Comparison of ENCODE assay signal across 8 cellular contexts in genomic region chr19:14089662-14090508, GRCh38. TPM values are rescaled to one million over a fixed set of nuclear protein-coding genes. Genes with fewer than 3 reads are reported as not detected.
DNase-seq lines count a peak whose midpoint lies in the region; ATAC-seq, FAIRE-seq and TF ChIP-seq lines count a peak whose summit lies in the region.

No MANE protein-coding gene starts in this region.

- H3K27me3 Mint-ChIP-seq in IgD-negative memory B cell (no peaks in the 10 kb centered on the region), activated B cell treated with CpG ODN at 0.5 μM for 24 hours (no peaks in the 10 kb centered on the region)

- H4K20me1 ChIP-seq in HepG2 (ENCODE audit: insufficient read depth, low read length) = no peaks in the 10 kb centered on the region

- no peak overlapping the region for H2AFZ ChIP-seq in HepG2 (ENCODE audit: low read length)

- H3K9ac ChIP-seq in HepG2 (ENCODE audit: insufficient read depth, low read depth, low read length) = peak overlapping the region; percentile 62

- no peak for TF ChIP-seq POLR2A in HepG2 (IDR thresholded peaks at IDR 0.05; ENCODE audit: insufficient read depth in 1 of 2, low read depth in 2 of 2, low read length in 2 of 2)

- FAIRE-seq in HepG2 (lab: Jason Lieb, UNC) = no peak

- H3K27ac Mint-ChIP-seq in IgD-negative memory B cell (peak overlapping the region; percentile 95 to 97 (median 96)), activated B cell treated with CpG ODN at 0.5 μM for 24 hours (peak overlapping the region; percentile 77)
- H3K27ac Mint-ChIP-seq in stimulated activated effector memory CD8-positive, alpha-beta T cell treated with anti-CD3 and anti-CD28 coated beads, Interleukin-12 subunit alpha, Interleukin-12 subunit beta, amount 100 ng/mL, for 72 hours = peak overlapping the region; percentile 23

- TF ChIP-seq RAD21 in HepG2 (CRISPR knock-in tag; IDR thresholded peaks at IDR 0.05) = peak; percentile 11; the same call in 1 of the 2 replicates

- H3K4me2 ChIP-seq in HepG2 (ENCODE audit: low read depth, low read length) = peak overlapping the region; percentile 67

- no peaks in the 10 kb centered on the region for H3K27me3 ChIP-seq in HepG2 (ENCODE audit: control insufficient read depth in 1 of 2, insufficient read depth in 2 of 2, low read length in 2 of 2)

- no peak for TF ChIP-seq EP300 in HepG2 (IDR thresholded peaks at IDR 0.05; ENCODE audit: low read depth in 2 of 2, low read length in 2 of 2)
- no peak for TF ChIP-seq EP300 in HepG2 (CRISPR knock-in tag; IDR thresholded peaks at IDR 0.05; ENCODE audit: borderline replicate concordance)

- peaks cover 4% of the 10 kb centered on the region for H3K79me2 ChIP-seq in HepG2 (ENCODE audit: insufficient read depth, low read length)

- CTCF ChIA-PET in activated B cell treated with CpG ODN at 0.5 μM for 24 hours (lab: Charles Lee) = interaction anchor here (1.5 kb wide), 1 partner anchor 25 kb away, joined by 6 read pairs; no protein-coding TSS in a partner anchor
- CTCF ChIA-PET in HepG2 (lab: Yijun Ruan, JAX; ENCODE audit: low intra/inter-chr PET ratio, low total read pairs) = interaction anchor here (0.7 to 1.7 kb wide), 5 partner anchors 15 to 210 kb away, joined by 3 to 5 read pairs (median 4); no protein-coding TSS in a partner anchor

- H3K4me1 ChIP-seq in HepG2 (ENCODE audit: insufficient read depth, low read length) = peaks cover 31% of the 10 kb centered on the region

- ATAC-seq in activated B cell treated with CpG ODN at 0.5 μM for 24 hours (ENCODE audit: low read depth) = peak; percentile 9
- ATAC-seq in HepG2 = peak; percentile 8
- peak; percentile 38 for ATAC-seq in stimulated activated effector memory CD8-positive, alpha-beta T cell treated with anti-CD3 and anti-CD28 coated beads, Interleukin-12 subunit alpha, Interleukin-12 subunit beta, amount 100 ng/mL, for 72 hours
- no peak for ATAC-seq in HG03025 (IDR thresholded peaks at IDR 0.05; ENCODE audit: low FRiP score, unreplicated experiment)

- POLR2A ChIA-PET in activated B cell treated with CpG ODN at 0.5 μM for 24 hours (lab: Charles Lee) (interaction anchor here (1.0 kb wide), 3 partner anchors 8 to 47 kb away, joined by 4 to 7 read pairs (median 5); partner anchors contain the start of genes ASF1B and PRKACA), HepG2 (lab: Yijun Ruan, JAX) (interaction anchor here (1.0 kb wide), 1 partner anchor 9 kb away, joined by 4 read pairs; no protein-coding TSS in a partner anchor)

- H3K4me3 Mint-ChIP-seq in IgD-negative memory B cell (peak overlapping the region; percentile 86 to 93 (median 92)), activated B cell treated with CpG ODN at 0.5 μM for 24 hours (peak overlapping the region; percentile 83)
- peak overlapping the region; percentile 94 for H3K4me3 Mint-ChIP-seq in stimulated activated effector memory CD8-positive, alpha-beta T cell treated with anti-CD3 and anti-CD28 coated beads, Interleukin-12 subunit alpha, Interleukin-12 subunit beta, amount 100 ng/mL, for 72 hours

- H3K4me1 Mint-ChIP-seq in IgD-negative memory B cell (peaks cover 9 to 16% (median 15%) of the 10 kb centered on the region in 3 donors), activated B cell treated with CpG ODN at 0.5 μM for 24 hours (peaks cover 18% of the 10 kb centered on the region)
- peaks cover 25% of the 10 kb centered on the region for H3K4me1 Mint-ChIP-seq in stimulated activated effector memory CD8-positive, alpha-beta T cell treated with anti-CD3 and anti-CD28 coated beads, Interleukin-12 subunit alpha, Interleukin-12 subunit beta, amount 100 ng/mL, for 72 hours

- H3K9me3 ChIP-seq in HepG2 (ENCODE audit: low read length) = peaks cover 6% of the 10 kb centered on the region; the same call in 1 of the 2 replicates

- 0% methylated on average over 5 of the region's 142 CpGs for WGBS in HepG2 (ENCODE audit: low lambda C conversion rate)

- H3K4me3 ChIP-seq in HepG2 (replicated peaks in 1 of 3; ENCODE audit: insufficient read depth in 1 of 3, low read depth in 2 of 3, low read length in 3 of 3) = peak overlapping the region; percentile 58 to 83 (median 76); a peak in 5 of 6 replicates

- peak overlapping the region; percentile 78 for H3K27ac ChIP-seq in HepG2 (ENCODE audit: extremely low read length, insufficient read depth, low read length)

- BruUV-seq in HepG2 (replicated peaks; lab: Mats Ljungman, UMichigan) = no TSS peak

- H3K9me3 Mint-ChIP-seq in IgD-negative memory B cell (peaks cover 0 to 3% (median 1%) of the 10 kb centered on the region in 3 donors), activated B cell treated with CpG ODN at 0.5 μM for 24 hours (peaks cover 3% of the 10 kb centered on the region)
- peaks cover 3% of the 10 kb centered on the region for H3K9me3 Mint-ChIP-seq in stimulated activated effector memory CD8-positive, alpha-beta T cell treated with anti-CD3 and anti-CD28 coated beads, Interleukin-12 subunit alpha, Interleukin-12 subunit beta, amount 100 ng/mL, for 72 hours

- in situ Hi-C loops in HepG2 (cut with HindIII; ENCODE audit: extremely low pct_ligation_motif_present, low pct_unique_long_range_greater_than_20kb) = no loop called here

- intact Hi-C loops in activated B cell treated with CpG ODN at 0.5 μM for 24 hours (cut with micrococcal nuclease) (loop anchor here (1.0 to 5.0 kb wide), 3 partner anchors 9 to 935 kb away; a partner anchor contains a TSS), HepG2 (cut with micrococcal nuclease; ENCODE audit: unreplicated experiment) (loop anchor here (1.0 kb wide), 1 partner anchor 10 kb away; no protein-coding TSS in a partner anchor)

- TF ChIP-seq CTCF in activated B cell treated with CpG ODN at 0.5 μM for 24 hours (IDR thresholded peaks at IDR 0.05) (no peak), HepG2 (CRISPR knock-in tag; IDR thresholded peaks at IDR 0.05) (0 out of 2 replicates have a peak, but pooled peaks have one; percentile 25)

- H3K36me3 ChIP-seq in HepG2 (replicated peaks in 1 of 2; ENCODE audit: control insufficient read depth in 1 of 2, insufficient read depth in 2 of 2, low read length in 2 of 2) = peaks cover 4 to 8% of the 10 kb centered on the region in 2 experiments; a peak in 2 of 5 replicates

- peak; percentile 61 for DNase-seq in NCI-H748 (lab: John Stamatoyannopoulos, UW; ENCODE audit: unreplicated experiment)
- DNase-seq in NCI-H748 treated with DMSO at 0.1 percent for 48 hours (lab: John Stamatoyannopoulos, UW) = no peak
- DNase-seq in activated B cell treated with CpG ODN at 0.5 μM for 24 hours = peak; percentile 52
- peak; percentile 44 for DNase-seq in dedifferentiated amniotic fluid mesenchymal stem cell (ENCODE audit: extremely low spot score)
- DNase-seq in HepG2 (ENCODE audit: low spot score) = no peak
- DNase-seq in stimulated activated effector memory CD8-positive, alpha-beta T cell treated with anti-CD3 and anti-CD28 coated beads, Interleukin-12 subunit alpha, Interleukin-12 subunit beta, amount 100 ng/mL, for 72 hours (ENCODE audit: low spot score in 2 of 2) = peak; percentile 34 to 72

- H3K36me3 Mint-ChIP-seq in IgD-negative memory B cell (no peaks in the 10 kb centered on the region), activated B cell treated with CpG ODN at 0.5 μM for 24 hours (ENCODE audit: low read depth) (peaks cover 17% of the 10 kb centered on the region)
- H3K36me3 Mint-ChIP-seq in stimulated activated effector memory CD8-positive, alpha-beta T cell treated with anti-CD3 and anti-CD28 coated beads, Interleukin-12 subunit alpha, Interleukin-12 subunit beta, amount 100 ng/mL, for 72 hours = peaks cover 39% of the 10 kb centered on the region

RNA-seq across cellular contexts. Expression of gene SAMD1, which starts 0.7 kb away (rescaled TPM):
- polyA plus RNA-seq in IgD-negative memory B cell = 2.8 TPM
- 32.7 and 36.0 TPM in 2 replicates for total RNA-seq in activated B cell treated with CpG ODN at 0.5 μM for 24 hours
- 27.0 and 45.0 TPM in 2 replicates for total RNA-seq in HepG2 (2016; rRNA removed; fragmentation: Illumina TruSeq; extraction: Trizol)
- total RNA-seq in HepG2 (2016; cell fraction: cytosol; rRNA removed; fragmentation: Illumina TruSeq; extraction: Trizol; ENCODE audit: low read depth) = 16.3 and 17.4 TPM in 2 replicates
- total RNA-seq in HepG2 (2016; cell fraction: insoluble cytoplasmic fraction; rRNA removed; fragmentation: Illumina TruSeq; extraction: Trizol) = 26.7 and 42.1 TPM in 2 replicates
- total RNA-seq in HepG2 (2016; cell fraction: membrane; rRNA removed; fragmentation: Illumina TruSeq; extraction: Trizol) = 41.7 and 44.3 TPM in 2 replicates
- 16.8 and 22.1 TPM in 2 replicates for total RNA-seq in HepG2 (2016; cell fraction: nucleus; rRNA removed; fragmentation: Illumina TruSeq; extraction: Trizol)
- 17.5 and 18.9 TPM in 2 replicates for polyA plus RNA-seq in HepG2 (2011; rRNA removed)
- 15.2 and 23.1 TPM in 2 replicates for polyA plus RNA-seq in HepG2 (2011; cell fraction: cytosol; rRNA removed)
- polyA plus RNA-seq in HepG2 (2011; cell fraction: nucleus; rRNA removed) = 29.2 and 34.6 TPM in 2 replicates
- polyA plus RNA-seq in HepG2 (2012) = 20.9 and 23.9 TPM in 2 replicates
- 25.4 and 28.8 TPM in 2 replicates for polyA plus RNA-seq in HepG2 (2016; cell fraction: cytosol; fragmentation: Illumina TruSeq; extraction: Trizol; ENCODE audit: low read depth)
- 41.5 and 54.0 TPM in 2 replicates for polyA plus RNA-seq in HepG2 (2016; cell fraction: insoluble cytoplasmic fraction; fragmentation: Illumina TruSeq; extraction: Trizol; ENCODE audit: low read depth)
- polyA plus RNA-seq in HepG2 (2016; cell fraction: membrane; fragmentation: Illumina TruSeq; extraction: Trizol; ENCODE audit: low read depth) = 47.7 and 54.2 TPM in 2 replicates
- 48.4 and 51.7 TPM in 2 replicates for polyA plus RNA-seq in HepG2 (2016; cell fraction: nucleus; fragmentation: Illumina TruSeq; extraction: Trizol; ENCODE audit: insufficient read depth, low read depth)
- 19.3 and 29.7 TPM in 2 replicates for polyA minus RNA-seq in HepG2 (2011; rRNA and poly(A)+ RNA removed; ENCODE audit: low replicate concordance)
- 18.1 and 18.2 TPM in 2 replicates for polyA minus RNA-seq in HepG2 (2011; cell fraction: cytosol; rRNA and poly(A)+ RNA removed)
- 3.5 and 5.5 TPM in 2 replicates for polyA minus RNA-seq in HepG2 (2011; cell fraction: nucleus; rRNA and poly(A)+ RNA removed)

RNA-seq across cellular contexts. Expression of gene C19orf67, which starts 4.3 kb away (rescaled TPM):
- not detected for polyA plus RNA-seq in IgD-negative memory B cell
- total RNA-seq in activated B cell treated with CpG ODN at 0.5 μM for 24 hours = not detected in 2 replicates
- total RNA-seq in HepG2 (2016; rRNA removed; fragmentation: Illumina TruSeq; extraction: Trizol) = 0.11 TPM in 1 of 2 replicates, not detected in the other
- total RNA-seq in HepG2 (2016; cell fraction: cytosol; rRNA removed; fragmentation: Illumina TruSeq; extraction: Trizol; ENCODE audit: low read depth) = not detected in 2 replicates
- not detected in 2 replicates for total RNA-seq in HepG2 (2016; cell fraction: insoluble cytoplasmic fraction; rRNA removed; fragmentation: Illumina TruSeq; extraction: Trizol)
- not detected in 2 replicates for total RNA-seq in HepG2 (2016; cell fraction: membrane; rRNA removed; fragmentation: Illumina TruSeq; extraction: Trizol)
- total RNA-seq in HepG2 (2016; cell fraction: nucleus; rRNA removed; fragmentation: Illumina TruSeq; extraction: Trizol) = 0.66 TPM in 1 of 2 replicates, not detected in the other
- polyA plus RNA-seq in HepG2 (2011; rRNA removed) = 0.32 and 0.69 TPM in 2 replicates
- 0.22 and 0.56 TPM in 2 replicates for polyA plus RNA-seq in HepG2 (2011; cell fraction: cytosol; rRNA removed)
- polyA plus RNA-seq in HepG2 (2011; cell fraction: nucleus; rRNA removed) = 3.7 and 5.8 TPM in 2 replicates
- polyA plus RNA-seq in HepG2 (2012) = 0.12 and 0.36 TPM in 2 replicates
- polyA plus RNA-seq in HepG2 (2016; cell fraction: cytosol; fragmentation: Illumina TruSeq; extraction: Trizol; ENCODE audit: low read depth) = not detected in 2 replicates
- not detected in 2 replicates for polyA plus RNA-seq in HepG2 (2016; cell fraction: insoluble cytoplasmic fraction; fragmentation: Illumina TruSeq; extraction: Trizol; ENCODE audit: low read depth)
- polyA plus RNA-seq in HepG2 (2016; cell fraction: membrane; fragmentation: Illumina TruSeq; extraction: Trizol; ENCODE audit: low read depth) = not detected in 2 replicates
- polyA plus RNA-seq in HepG2 (2016; cell fraction: nucleus; fragmentation: Illumina TruSeq; extraction: Trizol; ENCODE audit: insufficient read depth, low read depth) = not detected in 2 replicates
- 0.21 and 0.56 TPM in 2 replicates for polyA minus RNA-seq in HepG2 (2011; rRNA and poly(A)+ RNA removed; ENCODE audit: low replicate concordance)
- 0.40 TPM in 1 of 2 replicates, not detected in the other for polyA minus RNA-seq in HepG2 (2011; cell fraction: cytosol; rRNA and poly(A)+ RNA removed)
- 1.0 and 1.1 TPM in 2 replicates for polyA minus RNA-seq in HepG2 (2011; cell fraction: nucleus; rRNA and poly(A)+ RNA removed)

RNA-seq across cellular contexts. Expression of gene MISP3, which starts 17.3 kb away (rescaled TPM):
- polyA plus RNA-seq in IgD-negative memory B cell = 0.16 TPM
- 0.15 and 0.18 TPM in 2 replicates for total RNA-seq in activated B cell treated with CpG ODN at 0.5 μM for 24 hours
- 5.2 and 5.4 TPM in 2 replicates for total RNA-seq in HepG2 (2016; rRNA removed; fragmentation: Illumina TruSeq; extraction: Trizol)
- total RNA-seq in HepG2 (2016; cell fraction: cytosol; rRNA removed; fragmentation: Illumina TruSeq; extraction: Trizol; ENCODE audit: low read depth) = 2.1 and 3.4 TPM in 2 replicates
- total RNA-seq in HepG2 (2016; cell fraction: insoluble cytoplasmic fraction; rRNA removed; fragmentation: Illumina TruSeq; extraction: Trizol) = 3.9 and 5.8 TPM in 2 replicates
- 2.8 and 4.8 TPM in 2 replicates for total RNA-seq in HepG2 (2016; cell fraction: membrane; rRNA removed; fragmentation: Illumina TruSeq; extraction: Trizol)
- total RNA-seq in HepG2 (2016; cell fraction: nucleus; rRNA removed; fragmentation: Illumina TruSeq; extraction: Trizol) = 3.2 and 5.3 TPM in 2 replicates
- 2.5 and 3.4 TPM in 2 replicates for polyA plus RNA-seq in HepG2 (2011; rRNA removed)
- polyA plus RNA-seq in HepG2 (2011; cell fraction: cytosol; rRNA removed) = 1.6 and 2.3 TPM in 2 replicates
- polyA plus RNA-seq in HepG2 (2011; cell fraction: nucleus; rRNA removed) = 13.3 and 13.7 TPM in 2 replicates
- polyA plus RNA-seq in HepG2 (2012) = 5.5 and 5.6 TPM in 2 replicates
- 2.9 and 4.0 TPM in 2 replicates for polyA plus RNA-seq in HepG2 (2016; cell fraction: cytosol; fragmentation: Illumina TruSeq; extraction: Trizol; ENCODE audit: low read depth)
- polyA plus RNA-seq in HepG2 (2016; cell fraction: insoluble cytoplasmic fraction; fragmentation: Illumina TruSeq; extraction: Trizol; ENCODE audit: low read depth) = 7.1 and 9.0 TPM in 2 replicates
- polyA plus RNA-seq in HepG2 (2016; cell fraction: membrane; fragmentation: Illumina TruSeq; extraction: Trizol; ENCODE audit: low read depth) = 3.4 and 4.4 TPM in 2 replicates
- 11.3 and 12.7 TPM in 2 replicates for polyA plus RNA-seq in HepG2 (2016; cell fraction: nucleus; fragmentation: Illumina TruSeq; extraction: Trizol; ENCODE audit: insufficient read depth, low read depth)
- polyA minus RNA-seq in HepG2 (2011; rRNA and poly(A)+ RNA removed; ENCODE audit: low replicate concordance) = 0.12 and 1.1 TPM in 2 replicates
- polyA minus RNA-seq in HepG2 (2011; cell fraction: cytosol; rRNA and poly(A)+ RNA removed) = 0.79 and 1.1 TPM in 2 replicates
- 1.1 and 1.3 TPM in 2 replicates for polyA minus RNA-seq in HepG2 (2011; cell fraction: nucleus; rRNA and poly(A)+ RNA removed)

RNA-seq across cellular contexts. Expression of gene PRKACA, which starts 27.7 kb away (rescaled TPM):
- polyA plus RNA-seq in IgD-negative memory B cell (1.4 TPM), HepG2 (2011; rRNA removed) (18.2 and 22.9 TPM in 2 replicates)
- total RNA-seq in activated B cell treated with CpG ODN at 0.5 μM for 24 hours (41.6 and 43.7 TPM in 2 replicates), HepG2 (2016; rRNA removed; fragmentation: Illumina TruSeq; extraction: Trizol) (11.0 and 14.0 TPM in 2 replicates)
- total RNA-seq in HepG2 (2016; cell fraction: cytosol; rRNA removed; fragmentation: Illumina TruSeq; extraction: Trizol; ENCODE audit: low read depth) = 20.4 and 21.6 TPM in 2 replicates
- total RNA-seq in HepG2 (2016; cell fraction: insoluble cytoplasmic fraction; rRNA removed; fragmentation: Illumina TruSeq; extraction: Trizol) = 10.4 and 13.7 TPM in 2 replicates
- 56.9 and 57.5 TPM in 2 replicates for total RNA-seq in HepG2 (2016; cell fraction: membrane; rRNA removed; fragmentation: Illumina TruSeq; extraction: Trizol)
- total RNA-seq in HepG2 (2016; cell fraction: nucleus; rRNA removed; fragmentation: Illumina TruSeq; extraction: Trizol) = 13.6 and 18.3 TPM in 2 replicates
- 19.3 and 19.7 TPM in 2 replicates for polyA plus RNA-seq in HepG2 (2011; cell fraction: cytosol; rRNA removed)
- polyA plus RNA-seq in HepG2 (2011; cell fraction: nucleus; rRNA removed) = 23.6 and 27.0 TPM in 2 replicates
- 29.4 and 35.6 TPM in 2 replicates for polyA plus RNA-seq in HepG2 (2012)
- polyA plus RNA-seq in HepG2 (2016; cell fraction: cytosol; fragmentation: Illumina TruSeq; extraction: Trizol; ENCODE audit: low read depth) = 60.1 and 74.1 TPM in 2 replicates
- polyA plus RNA-seq in HepG2 (2016; cell fraction: insoluble cytoplasmic fraction; fragmentation: Illumina TruSeq; extraction: Trizol; ENCODE audit: low read depth) = 43.2 and 60.0 TPM in 2 replicates
- 115 and 118 TPM in 2 replicates for polyA plus RNA-seq in HepG2 (2016; cell fraction: membrane; fragmentation: Illumina TruSeq; extraction: Trizol; ENCODE audit: low read depth)
- 46.7 and 48.9 TPM in 2 replicates for polyA plus RNA-seq in HepG2 (2016; cell fraction: nucleus; fragmentation: Illumina TruSeq; extraction: Trizol; ENCODE audit: insufficient read depth, low read depth)
- polyA minus RNA-seq in HepG2 (2011; rRNA and poly(A)+ RNA removed; ENCODE audit: low replicate concordance) = 29.2 and 31.4 TPM in 2 replicates
- 9.8 and 16.4 TPM in 2 replicates for polyA minus RNA-seq in HepG2 (2011; cell fraction: cytosol; rRNA and poly(A)+ RNA removed)
- 9.5 and 17.2 TPM in 2 replicates for polyA minus RNA-seq in HepG2 (2011; cell fraction: nucleus; rRNA and poly(A)+ RNA removed)

RNA-seq across cellular contexts. Expression of gene PALM3, which starts 28.0 kb away (rescaled TPM):
- polyA plus RNA-seq in IgD-negative memory B cell (not detected), HepG2 (2011; rRNA removed) (0.79 and 1.0 TPM in 2 replicates)
- total RNA-seq in activated B cell treated with CpG ODN at 0.5 μM for 24 hours (not detected in 2 replicates), HepG2 (2016; rRNA removed; fragmentation: Illumina TruSeq; extraction: Trizol) (2.4 and 2.5 TPM in 2 replicates)
- total RNA-seq in HepG2 (2016; cell fraction: cytosol; rRNA removed; fragmentation: Illumina TruSeq; extraction: Trizol; ENCODE audit: low read depth) = 0.20 and 0.26 TPM in 2 replicates
- 1.6 and 3.8 TPM in 2 replicates for total RNA-seq in HepG2 (2016; cell fraction: insoluble cytoplasmic fraction; rRNA removed; fragmentation: Illumina TruSeq; extraction: Trizol)
- total RNA-seq in HepG2 (2016; cell fraction: membrane; rRNA removed; fragmentation: Illumina TruSeq; extraction: Trizol) = 0.87 and 1.2 TPM in 2 replicates
- total RNA-seq in HepG2 (2016; cell fraction: nucleus; rRNA removed; fragmentation: Illumina TruSeq; extraction: Trizol) = 1.1 and 2.3 TPM in 2 replicates
- polyA plus RNA-seq in HepG2 (2011; cell fraction: cytosol; rRNA removed) = 0.29 and 0.46 TPM in 2 replicates
- 2.5 and 3.9 TPM in 2 replicates for polyA plus RNA-seq in HepG2 (2011; cell fraction: nucleus; rRNA removed)
- 2.2 and 2.4 TPM in 2 replicates for polyA plus RNA-seq in HepG2 (2012)
- 0.37 and 0.50 TPM in 2 replicates for polyA plus RNA-seq in HepG2 (2016; cell fraction: cytosol; fragmentation: Illumina TruSeq; extraction: Trizol; ENCODE audit: low read depth)
- polyA plus RNA-seq in HepG2 (2016; cell fraction: insoluble cytoplasmic fraction; fragmentation: Illumina TruSeq; extraction: Trizol; ENCODE audit: low read depth) = 4.3 and 4.7 TPM in 2 replicates
- 0.80 and 1.7 TPM in 2 replicates for polyA plus RNA-seq in HepG2 (2016; cell fraction: membrane; fragmentation: Illumina TruSeq; extraction: Trizol; ENCODE audit: low read depth)
- 10.3 and 11.9 TPM in 2 replicates for polyA plus RNA-seq in HepG2 (2016; cell fraction: nucleus; fragmentation: Illumina TruSeq; extraction: Trizol; ENCODE audit: insufficient read depth, low read depth)
- 0.62 TPM in 1 of 2 replicates, not detected in the other for polyA minus RNA-seq in HepG2 (2011; rRNA and poly(A)+ RNA removed; ENCODE audit: low replicate concordance)
- polyA minus RNA-seq in HepG2 (2011; cell fraction: cytosol; rRNA and poly(A)+ RNA removed) = not detected in 2 replicates
- polyA minus RNA-seq in HepG2 (2011; cell fraction: nucleus; rRNA and poly(A)+ RNA removed) = 0.25 and 0.39 TPM in 2 replicates

Comparison
In these comparisons a context has a peak if more than half of its experiments do, and no peak if none do; other contexts are left out.
1. DNase-seq: peak in NCI-H748 (single experiment), activated B cell treated with CpG ODN at 0.5 μM for 24 hours (single experiment), dedifferentiated amniotic fluid mesenchymal stem cell (single experiment) and stimulated activated effector memory CD8-positive, alpha-beta T cell treated with anti-CD3 and anti-CD28 coated beads, Interleukin-12 subunit alpha, Interleukin-12 subunit beta, amount 100 ng/mL, for 72 hours (2 of 2); none in NCI-H748 treated with DMSO at 0.1 percent for 48 hours (single experiment) and HepG2 (single experiment).
2. H3K27ac Mint-ChIP-seq: peak in every context shown above with its lines; median percentile 96 in IgD-negative memory B cell; 77 in activated B cell treated with CpG ODN at 0.5 μM for 24 hours; 23 in stimulated activated effector memory CD8-positive, alpha-beta T cell treated with anti-CD3 and anti-CD28 coated beads, Interleukin-12 subunit alpha, Interleukin-12 subunit beta, amount 100 ng/mL, for 72 hours.
3. Peak in every context shown above with its lines, with median percentiles within 50 percentile points of each other: H3K4me3 Mint-ChIP-seq.